21 cellular contexts compared by ENCODE assay signal in the genomic region with DNA sequence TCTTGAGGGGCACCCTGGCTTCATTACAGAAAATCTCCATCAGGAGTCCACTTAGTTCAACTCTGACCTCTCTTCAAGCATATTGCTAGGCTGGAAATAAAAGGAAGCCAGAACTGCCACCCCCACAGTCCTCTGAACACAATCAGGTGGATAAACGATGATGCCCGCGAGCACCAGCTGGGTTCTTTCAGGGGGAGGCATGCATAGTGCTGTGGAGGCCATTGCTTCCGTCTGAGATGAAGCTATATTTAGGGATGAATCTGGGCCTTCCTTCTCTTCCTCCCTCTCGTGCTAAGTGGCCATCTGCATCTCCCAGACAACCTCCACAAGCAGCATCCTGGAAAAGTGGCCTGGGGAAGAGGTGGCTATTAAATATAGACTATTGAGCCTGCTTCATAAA. TPM values are rescaled to one million over a fixed set of nuclear protein-coding genes. Genes with fewer than 3 reads are reported as not detected.
A peak's percentile ranks its signal among the peaks of the same experiment; 100 is the strongest.
DNase-seq lines count a peak whose midpoint lies in the region; TF ChIP-seq lines count a peak whose summit lies in the region.
"Had no signal": no experiment of that assay in that cellular context is flagged by ENCODE, and none has a peak within 500 bp of the region (broad histone marks: within the 10 kb centered on the region; RNA-seq: fewer than 3 reads in every experiment).

No MANE protein-coding gene starts in this region.

- BruUV-seq in mammary epithelial cell (replicated peaks; lab: Mats Ljungman, UMichigan), result no TSS peak

- H3K27me3 ChIP-seq in testis, result no peaks in the 10 kb centered on the region
- no peaks in the 10 kb centered on the region for H3K27me3 ChIP-seq in Peyer's patch
- H3K27me3 ChIP-seq in mammary epithelial cell (ENCODE audit: insufficient read depth, low read length), result no peaks in the 10 kb centered on the region

- intact Hi-C loops in testis (cut with DNase I; ENCODE audit: low total_unique reads) (no loop called here), mammary epithelial cell (cut with micrococcal nuclease) (no loop called here)

- H3K9ac ChIP-seq in mammary epithelial cell (ENCODE audit: insufficient read depth, low read length), result no peak overlapping the region

- H3K27ac ChIP-seq in testis, result peak overlapping the region; percentile 58 to 78
- H3K27ac ChIP-seq in Peyer's patch, result no peak overlapping the region
- H3K27ac ChIP-seq in mammary epithelial cell (ENCODE audit: insufficient read depth, low read depth, low read length), result no peak overlapping the region
- H3K27ac ChIP-seq: 22Rv1 had no signal

- peaks cover 9% of the 10 kb centered on the region for H3K79me2 ChIP-seq in mammary epithelial cell (ENCODE audit: insufficient read depth, low read length)

- no peaks in the 10 kb centered on the region for H3K9me3 ChIP-seq in testis
- H3K9me3 ChIP-seq in Peyer's patch, result no peaks in the 10 kb centered on the region
- H3K9me3 ChIP-seq in mammary epithelial cell (replicated peaks; ENCODE audit: insufficient read depth, low read length), result no peaks in the 10 kb centered on the region

- dilution Hi-C loops in mammary epithelial cell (cut with HindIII; ENCODE audit: low sequenced_read_pairs), result no loop called here

- no peaks in the 10 kb centered on the region for H4K20me1 ChIP-seq in mammary epithelial cell (ENCODE audit: insufficient read depth, low read length)

- TF ChIP-seq CTCF in testis (IDR thresholded peaks at IDR 0.05), result no peak
- no peak for TF ChIP-seq CTCF in Peyer's patch (IDR thresholded peaks at IDR 0.05)
- no peak for TF ChIP-seq CTCF in mammary epithelial cell (conservative IDR thresholded peaks at IDR 0.05 in 1 of 2, IDR thresholded peaks at IDR 0.05 in 1 of 2; ENCODE audit: extremely low read depth in 1 of 2, insufficient read depth in 1 of 2, low read depth in 1 of 2, low read length in 2 of 2)

- no peak overlapping the region for H2AFZ ChIP-seq in mammary epithelial cell (ENCODE audit: low read depth, low read length)

- no peak for TF ChIP-seq POLR2A in testis (IDR thresholded peaks at IDR 0.05)
- no peak for TF ChIP-seq POLR2A in Peyer's patch (IDR thresholded peaks at IDR 0.05)

- H3K36me3 ChIP-seq in testis (ENCODE audit: low read depth, missing control alignments) (no peaks in the 10 kb centered on the region), Peyer's patch (no peaks in the 10 kb centered on the region), mammary epithelial cell (ENCODE audit: insufficient read depth, low read length) (no peaks in the 10 kb centered on the region)

- peak; percentile 19 for DNase-seq in DMS153 (lab: John Stamatoyannopoulos, UW)
- no peak for DNase-seq in DMS153 treated with DMSO at 0.1 percent for 48 hours (lab: John Stamatoyannopoulos, UW; ENCODE audit: unreplicated experiment)
- peak; percentile 26 for DNase-seq in NCI-H2227 (lab: John Stamatoyannopoulos, UW; ENCODE audit: unreplicated experiment)
- peak; percentile 78 for DNase-seq in cerebellum (ENCODE audit: low spot score)
- no peak for DNase-seq in testis
- DNase-seq in Peyer's patch, result no peak
- no peak for DNase-seq in mammary epithelial cell
- no peak for DNase-seq in T-helper 9 cell
- DNase-seq: ACHN; CD8-positive, alpha-beta T cell; GDM1; GOT3; HCEC 1CT; KG1; NCI-H1105; NCI-H1694 treated with DMSO at 0.1 percent for 48 hours; NCI-H2081 treated with DMSO at 0.1 percent for 48 hours; NCI-H510A; NCI-H748 treated with DMSO at 0.1 percent for 48 hours; NK-92 treated with Interleukin-12 subunit alpha and Interleukin-12 subunit beta, amount 100 ng/mL, for 24 hours had no signal

- H3K4me2 ChIP-seq in mammary epithelial cell (ENCODE audit: insufficient read depth, low read depth, low read length), result no peak overlapping the region

- H3K4me3 ChIP-seq in testis (no peak overlapping the region), Peyer's patch (no peak overlapping the region), mammary epithelial cell (replicated peaks in 1 of 3; ENCODE audit: insufficient read depth in 1 of 3, low read depth in 2 of 3, low read length in 3 of 3) (no peak overlapping the region)

- in situ Hi-C loops in mammary epithelial cell (cut with MboI; ENCODE audit: low sequenced_read_pairs in 2 of 2), result no loop called here

- H3K4me1 ChIP-seq in testis (peaks cover 43% of the 10 kb centered on the region), Peyer's patch (peaks cover 0 to 10% (median 4%) of the 10 kb centered on the region in 4 donors), mammary epithelial cell (ENCODE audit: insufficient read depth, low read length) (peaks cover 13% of the 10 kb centered on the region)

- WGBS in testis, 2 donors, result 30 to 48% methylated on average over 5 of the region's 5 CpGs
- 89% methylated on average over 5 of the region's 5 CpGs for WGBS in mammary epithelial cell (ENCODE audit: low coverage, missing lambda C conversion rate)

- CTCF ChIA-PET in mammary epithelial cell (lab: Charles Lee; ENCODE audit: low non-redundant PET), result no interaction called here

RNA-seq across cellular contexts. Expression of a gene that starts 3.9 kb away (rescaled TPM):
- total RNA-seq in cerebellum (20.0 TPM), testis (100 to 1,000 TPM; 401 to 461 TPM), Peyer's patch (100 to 1,000 TPM; 109 to 197 (median 183) TPM), mammary epithelial cell (100 to 1,000 TPM; 163 to 339 TPM)
- polyA plus RNA-seq in testis (ENCODE audit: insufficient read depth, low read depth, low replicate concordance) (224 TPM), mammary epithelial cell (71.2 TPM)
- 276 TPM for polyA minus RNA-seq in mammary epithelial cell

Comparison
In these comparisons a context has a peak if more than half of its experiments do, and no peak if none do; other contexts are left out.
1. DNase-seq: peak in DMS153 (single experiment), NCI-H2227 (single experiment) and cerebellum (single experiment); none in DMS153 treated with DMSO at 0.1 percent for 48 hours (single experiment), testis (single experiment), Peyer's patch (0 of 3), mammary epithelial cell (single experiment) and T-helper 9 cell (single experiment).
2. H3K27ac ChIP-seq: peak in testis (2 of 2); none in Peyer's patch (0 of 4) and mammary epithelial cell (single experiment).